ENCODE assay signal across 8 cellular contexts in genomic region chrX:53317365-53318069, GRCh38. TPM values are rescaled to one million over a fixed set of nuclear protein-coding genes. Genes with fewer than 3 reads are reported as not detected.
DNase-seq lines count a peak whose midpoint lies in the region; ATAC-seq, FAIRE-seq and TF ChIP-seq lines count a peak whose summit lies in the region.

No MANE protein-coding gene starts in this region.

- no peak overlapping the region for H3K4me2 ChIP-seq in parathyroid adenoma (ENCODE audit: low read length)

- peak; percentile 75 for ATAC-seq in RWPE2 (ENCODE audit: low read depth)
- peak; percentile 70 for ATAC-seq in gastroesophageal sphincter
- peak; percentile 65 to 82 for ATAC-seq in upper lobe of left lung (ENCODE audit: low FRiP score in 2 of 2)

- H3K4me3 ChIP-seq in RWPE2 (ENCODE audit: severe bottlenecking): no peak overlapping the region
- H3K4me3 ChIP-seq in gastroesophageal sphincter: no peak overlapping the region
- H3K4me3 ChIP-seq in parathyroid adenoma (ENCODE audit: low read depth, low read length): no peak overlapping the region
- H3K4me3 ChIP-seq in upper lobe of left lung: no peak overlapping the region

- peak; percentile 78 for FAIRE-seq in GM12892 (lab: Jason Lieb, UNC)

- H3K36me3 ChIP-seq in RWPE2 (ENCODE audit: low read depth) (no peaks in the 10 kb centered on the region), gastroesophageal sphincter (no peaks in the 10 kb centered on the region), parathyroid adenoma (ENCODE audit: control insufficient read depth, insufficient read depth, low read length) (no peaks in the 10 kb centered on the region), upper lobe of left lung (no peaks in the 10 kb centered on the region)

- TF ChIP-seq POLR2A in GM12892 (IDR thresholded peaks at IDR 0.05; ENCODE audit: low read depth, low read length): no peak
- no peak for TF ChIP-seq POLR2A in gastroesophageal sphincter (IDR thresholded peaks at IDR 0.05)
- no peak for TF ChIP-seq POLR2A in upper lobe of left lung (IDR thresholded peaks at IDR 0.05)

- H3K9ac ChIP-seq in parathyroid adenoma: no peak overlapping the region

- H3K79me2 ChIP-seq in parathyroid adenoma: peaks cover 3% of the 10 kb centered on the region

- H2AFZ ChIP-seq in parathyroid adenoma: no peak overlapping the region

- WGBS in gastroesophageal sphincter (ENCODE audit: low coverage in 1 of 2), 2 donors: 0% methylated on average over 4 to 5 of the region's 10 CpGs
- 10 to 14% methylated on average over 2 to 10 of the region's 10 CpGs for WGBS in upper lobe of left lung, 2 donors

- peak; percentile 61 for TF ChIP-seq CTCF in RWPE2 (IDR thresholded peaks at IDR 0.05; ENCODE audit: poor library complexity, severe bottlenecking)
- peak; percentile 46 to 93 (median 61) for TF ChIP-seq CTCF in gastroesophageal sphincter (IDR thresholded peaks at IDR 0.05)
- peak; percentile 69 for TF ChIP-seq CTCF in parathyroid adenoma (IDR thresholded peaks at IDR 0.05)
- peak; percentile 57 to 86 (median 77) for TF ChIP-seq CTCF in upper lobe of left lung (IDR thresholded peaks at IDR 0.05)

- peaks cover 19% of the 10 kb centered on the region for H3K27me3 ChIP-seq in RWPE2 (ENCODE audit: insufficient read depth, poor library complexity, severe bottlenecking)
- no peaks in the 10 kb centered on the region for H3K27me3 ChIP-seq in gastroesophageal sphincter
- no peaks in the 10 kb centered on the region for H3K27me3 ChIP-seq in parathyroid adenoma (ENCODE audit: control insufficient read depth, insufficient read depth, low read length)
- peaks cover 0 to 10% (median 0%) of the 10 kb centered on the region in 4 donors for H3K27me3 ChIP-seq in upper lobe of left lung

- no peak for TF ChIP-seq EP300 in gastroesophageal sphincter (IDR thresholded peaks at IDR 0.05)
- no peak for TF ChIP-seq EP300 in upper lobe of left lung (IDR thresholded peaks at IDR 0.05)

- H3K27ac ChIP-seq in RWPE2 (ENCODE audit: poor library complexity, severe bottlenecking): no peak overlapping the region
- H3K27ac ChIP-seq in gastroesophageal sphincter: no peak overlapping the region
- H3K27ac ChIP-seq in parathyroid adenoma: no peak overlapping the region
- H3K27ac ChIP-seq in upper lobe of left lung: no peak overlapping the region

- no peaks in the 10 kb centered on the region for H3K9me3 ChIP-seq in RWPE2 (ENCODE audit: severe bottlenecking)
- no peaks in the 10 kb centered on the region for H3K9me3 ChIP-seq in gastroesophageal sphincter
- H3K9me3 ChIP-seq in parathyroid adenoma (ENCODE audit: control insufficient read depth, low read length): no peaks in the 10 kb centered on the region
- H3K9me3 ChIP-seq in upper lobe of left lung: no peaks in the 10 kb centered on the region

- H3K4me1 ChIP-seq in RWPE2 (ENCODE audit: insufficient read depth, poor library complexity, severe bottlenecking) (no peaks in the 10 kb centered on the region), gastroesophageal sphincter (peaks cover 0 to 19% (median 7%) of the 10 kb centered on the region in 3 donors), parathyroid adenoma (no peaks in the 10 kb centered on the region), upper lobe of left lung (peaks cover 0 to 37% (median 4%) of the 10 kb centered on the region in 4 donors)

- DNase-seq in A172 (ENCODE audit: low spot score) (peak; percentile 28), GM12892 (ENCODE audit: insufficient read length) (peak; percentile 77), HK-2 (ENCODE audit: unreplicated experiment) (peak; percentile 62), RWPE2 (ENCODE audit: low spot score) (no peak), upper lobe of left lung (peak in 1 of 2 donors; percentile 70)
- peak; percentile 67 for DNase-seq in activated gamma-delta T cell treated with anti-CD3 and anti-CD28 coated beads, Interleukin-2, amount 50 U/mL, for 16 hours (ENCODE audit: low read depth)

RNA-seq across cellular contexts. Expression of gene IQSEC2, which starts 36.1 kb away (rescaled TPM):
- 17.2 and 21.3 TPM in 2 replicates for total RNA-seq in A172 (2014; rRNA removed; shearing (Covaris generic))
- 1.1 TPM for polyA plus RNA-seq in GM12892 (2012; ENCODE audit: missing spikeins)
- total RNA-seq in gastroesophageal sphincter: 10 to 100 TPM; 10.1 to 25.7 (median 16.8) TPM
- 10 to 100 TPM; 17.5 to 45.1 (median 26.7) TPM for total RNA-seq in upper lobe of left lung
